Comparison of ENCODE assay signal across 8 cellular contexts in the genomic region with DNA sequence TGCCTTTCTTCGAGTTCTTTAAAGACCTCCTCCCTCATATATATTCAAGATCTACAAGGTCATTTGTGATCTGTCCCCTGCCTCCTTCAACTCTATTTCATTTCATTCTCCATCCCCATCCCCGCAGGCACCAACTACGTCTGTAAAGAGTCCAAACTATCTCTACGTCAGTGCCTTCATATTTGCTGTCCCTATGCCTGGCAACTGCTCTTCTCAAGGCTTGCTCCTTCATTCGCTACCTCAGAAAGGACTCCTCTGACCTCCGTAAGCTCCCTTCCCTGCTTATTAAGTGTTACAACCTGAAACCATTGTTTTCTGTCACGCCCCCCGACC. TPM values are rescaled to one million over a fixed set of nuclear protein-coding genes. Genes with fewer than 3 reads are reported as not detected.
A peak's percentile ranks its signal among the peaks of the same experiment; 100 is the strongest.
DNase-seq lines count a peak whose midpoint lies in the region; ATAC-seq, FAIRE-seq and TF ChIP-seq lines count a peak whose summit lies in the region.

No MANE protein-coding gene starts in this region.

- peaks cover 50% of the 10 kb centered on the region for H3K36me3 ChIP-seq in KOPT-K1 (ENCODE audit: insufficient read depth, low read length)
- peaks cover 15 to 22% of the 10 kb centered on the region in 2 donors for H3K36me3 ChIP-seq in mucosa of rectum (ENCODE audit: control insufficient read depth in 2 of 2, insufficient read depth in 2 of 2, low read length in 2 of 2)

- H3K9ac ChIP-seq in mucosa of rectum (ENCODE audit: low read depth in 1 of 2, low read length in 2 of 2), result peak overlapping the region; percentile 82 to 89

- no peaks in the 10 kb centered on the region for H3K27me3 ChIP-seq in mucosa of rectum (ENCODE audit: control insufficient read depth in 2 of 2, insufficient read depth in 2 of 2, low read length in 2 of 2)

- DNase-seq in Daoy (ENCODE audit: low read depth) (peak; percentile 5), choroid plexus epithelial cell (ENCODE audit: low read depth) (peak; percentile 58), GM19239 (ENCODE audit: insufficient read length, low spot score) (no peak), NCI-H2107 (lab: John Stamatoyannopoulos, UW) (no peak)
- DNase-seq in stimulated activated CD8-positive, alpha-beta memory T cell treated with anti-CD3 and anti-CD28 coated beads, Interleukin-4, amount 100 ng/mL, for 48 hours, result no peak

- peaks cover 3 to 11% of the 10 kb centered on the region in 2 donors for H3K4me1 ChIP-seq in mucosa of rectum (ENCODE audit: control insufficient read depth in 2 of 2, insufficient read depth in 2 of 2, low read length in 2 of 2)

- TF ChIP-seq CTCF in choroid plexus epithelial cell (conservative IDR thresholded peaks at IDR 0.05; ENCODE audit: low read depth, low read length), result no peak

- no peak for FAIRE-seq in GM19239 (lab: Jason Lieb, UNC)

- H3K9me3 ChIP-seq in KOPT-K1 (ENCODE audit: insufficient read depth, low read length, poor library complexity, severe bottlenecking) (no peaks in the 10 kb centered on the region), mucosa of rectum (ENCODE audit: control insufficient read depth in 2 of 2, low read length in 2 of 2) (no peaks in the 10 kb centered on the region)

- peak overlapping the region; percentile 95 for H3K4me3 ChIP-seq in choroid plexus epithelial cell (ENCODE audit: low read depth, low read length)
- peak overlapping the region; percentile 96 to 99 for H3K4me3 ChIP-seq in mucosa of rectum (ENCODE audit: low read length in 2 of 2)

- H3K27ac ChIP-seq in KOPT-K1 (ENCODE audit: low read depth, low read length, poor library complexity, severe bottlenecking) (peak overlapping the region; percentile 82), mucosa of rectum (ENCODE audit: low read depth in 2 of 2, low read length in 2 of 2) (no peak overlapping the region)

- ATAC-seq in HG02623 (IDR thresholded peaks at IDR 0.05; ENCODE audit: unreplicated experiment), result no peak

RNA-seq across cellular contexts. Expression of a gene that starts 0.7 kb away (rescaled TPM):
- total RNA-seq in Daoy (2014; rRNA removed; shearing (Covaris generic)), result 17.0 and 36.6 TPM in 2 replicates

RNA-seq across cellular contexts. Expression of a gene that starts 39.9 kb away (rescaled TPM):
- 130 and 135 TPM in 2 replicates for total RNA-seq in Daoy (2014; rRNA removed; shearing (Covaris generic))

RNA-seq across cellular contexts. Expression of a gene that starts 59.1 kb away (rescaled TPM):
- 0.09 and 0.17 TPM in 2 replicates for total RNA-seq in Daoy (2014; rRNA removed; shearing (Covaris generic))

Comparison
In these comparisons a context has a peak if more than half of its experiments do, and no peak if none do; other contexts are left out.
1. DNase-seq: peak in Daoy (single experiment) and choroid plexus epithelial cell (single experiment); none in GM19239 (single experiment), stimulated activated CD8-positive, alpha-beta memory T cell treated with anti-CD3 and anti-CD28 coated beads, Interleukin-4, amount 100 ng/mL, for 48 hours (single experiment) and NCI-H2107 (single experiment).